34 cellular contexts compared by ENCODE assay signal in genomic region chr12:10111451-10111850, GRCh38. TPM values are rescaled to one million over a fixed set of nuclear protein-coding genes. Genes with fewer than 3 reads are reported as not detected.
"Had no signal": no experiment of that assay in that cellular context is flagged by ENCODE, and none has a peak within 500 bp of the region (broad histone marks: within the 10 kb centered on the region; RNA-seq: fewer than 3 reads in every experiment).

No MANE protein-coding gene starts in this region.

- FAIRE-seq: bronchial epithelial cell had no signal

- H3K27me3 Mint-ChIP-seq: activated naive CD8-positive, alpha-beta T cell had no signal

- H3K4me3 ChIP-seq: SJCRH30, SK-N-MC had no signal

- H3K27me3 ChIP-seq: SJCRH30 had no signal

- H3K4me3 Mint-ChIP-seq: activated B cell treated with CpG ODN at 0.5 μM for 24 hours; activated CD4-positive, alpha-beta memory T cell treated with anti-CD3 and anti-CD28 coated beads for 36 hours; activated naive CD4-positive, alpha-beta T cell treated with anti-CD3 and anti-CD28 coated beads, Interleukin-2, amount 10 ng/mL, durations not matched to agents 7 days and 5 days; activated naive CD8-positive, alpha-beta T cell; activated naive CD8-positive, alpha-beta T cell treated with anti-CD3 and anti-CD28 coated beads, Interleukin-2, amount 50 U/mL, for 24 hours; brain; T-helper 1 cell treated with Interleukin-12 subunit alpha and Interleukin-12 subunit beta and Interleukin-4 antibody, amounts not matched to agents 30 μg/mL and 1 μg/mL, for 36 hours had no signal

- H3K36me3 Mint-ChIP-seq: activated CD4-positive, alpha-beta memory T cell treated with anti-CD3 and anti-CD28 coated beads for 36 hours; activated naive CD4-positive, alpha-beta T cell treated with anti-CD3 and anti-CD28 coated beads, Interleukin-2, amount 10 ng/mL, durations not matched to agents 7 days and 5 days; activated naive CD8-positive, alpha-beta T cell; brain had no signal

- H3K27ac ChIP-seq: SJCRH30, SK-N-MC, VCaP had no signal

- H3K36me3 ChIP-seq: SJCRH30 had no signal

- DNase-seq: activated B cell treated with CpG ODN at 0.5 μM for 24 hours; activated CD4-positive, alpha-beta memory T cell treated with anti-CD3 and anti-CD28 coated beads for 36 hours; activated CD4-positive, alpha-beta T cell treated with anti-CD3 and anti-CD28 coated beads for 4 hours; activated CD4-positive, alpha-beta T cell treated with anti-CD3 and anti-CD28 coated beads, Interleukin-2, amount 50 U/mL, for 1 hour; activated CD4-positive, CD25-positive, alpha-beta regulatory T cell treated with anti-CD3 and anti-CD28 coated beads, Interleukin-2, amount 50 U/mL, for 72 hours; activated CD8-positive, alpha-beta memory T cell treated with anti-CD3 and anti-CD28 coated beads, Interleukin-2, amount 50 U/mL, for 4 hours; activated effector memory CD4-positive, alpha-beta T cell treated with Interleukin-2 at 50 U/mL for 16 hours; activated naive CD4-positive, alpha-beta T cell treated with anti-CD3 and anti-CD28 coated beads, Interleukin-2, amount 10 ng/mL, durations not matched to agents 7 days and 5 days; activated naive CD8-positive, alpha-beta T cell treated with anti-CD3 and anti-CD28 coated beads, Interleukin-2, amount 50 U/mL, for 24 hours; activated T-cell treated with anti-CD3 and anti-CD28 coated beads for 4 hours; activated T-cell treated with anti-CD3 and anti-CD28 coated beads, Interleukin-2, amount 50 U/mL, for 48 hours; anterior cingulate cortex; caudate nucleus; cerebellar nuclear complex; Karpas-422; KBM-7; NCI-H1436 treated with DMSO at 0.1 percent for 48 hours; NCI-H187 treated with DMSO at 0.1 percent for 48 hours; NCI-H2081 treated with DMSO at 0.1 percent for 48 hours; NCI-H226; NCI-H524 treated with DMSO at 0.1 percent for 48 hours; SHP77; SJCRH30; T-helper 9 cell had no signal

- ATAC-seq: activated naive CD8-positive, alpha-beta T cell treated with anti-CD3 and anti-CD28 coated beads, Interleukin-2, amount 50 U/mL, for 24 hours; Panc1 had no signal

- H3K4me1 ChIP-seq: SJCRH30 had no signal

- H3K9me3 ChIP-seq: SJCRH30 had no signal

- H3K9me3 Mint-ChIP-seq: activated CD4-positive, alpha-beta memory T cell treated with anti-CD3 and anti-CD28 coated beads for 36 hours; activated naive CD4-positive, alpha-beta T cell treated with anti-CD3 and anti-CD28 coated beads, Interleukin-2, amount 10 ng/mL, durations not matched to agents 7 days and 5 days; activated naive CD8-positive, alpha-beta T cell treated with anti-CD3 and anti-CD28 coated beads, Interleukin-2, amount 50 U/mL, for 24 hours; T-helper 1 cell treated with Interleukin-12 subunit alpha and Interleukin-12 subunit beta and Interleukin-4 antibody, amounts not matched to agents 30 μg/mL and 1 μg/mL, for 36 hours had no signal

- H3K4me1 Mint-ChIP-seq: activated B cell treated with CpG ODN at 0.5 μM for 24 hours; activated naive CD4-positive, alpha-beta T cell treated with anti-CD3 and anti-CD28 coated beads, Interleukin-2, amount 10 ng/mL, durations not matched to agents 7 days and 5 days; activated naive CD8-positive, alpha-beta T cell treated with anti-CD3 and anti-CD28 coated beads, Interleukin-2, amount 50 U/mL, for 24 hours; brain had no signal

- H3K27ac Mint-ChIP-seq: activated B cell treated with CpG ODN at 0.5 μM for 24 hours; activated CD4-positive, alpha-beta memory T cell treated with anti-CD3 and anti-CD28 coated beads for 36 hours; activated naive CD4-positive, alpha-beta T cell treated with anti-CD3 and anti-CD28 coated beads, Interleukin-2, amount 10 ng/mL, durations not matched to agents 7 days and 5 days; activated naive CD8-positive, alpha-beta T cell; activated naive CD8-positive, alpha-beta T cell treated with anti-CD3 and anti-CD28 coated beads, Interleukin-2, amount 50 U/mL, for 24 hours; brain; T-helper 1 cell treated with Interleukin-12 subunit alpha and Interleukin-12 subunit beta and Interleukin-4 antibody, amounts not matched to agents 30 μg/mL and 1 μg/mL, for 36 hours had no signal

RNA-seq across cellular contexts. Expression of gene CLEC1A, which starts 12.7 kb away (rescaled TPM):
- total RNA-seq: activated B cell treated with CpG ODN at 0.5 μM for 24 hours; activated CD4-positive, alpha-beta memory T cell treated with anti-CD3 and anti-CD28 coated beads for 36 hours; bronchial epithelial cell; MCF 10A; NCI-H460; SJCRH30 had no signal

RNA-seq across cellular contexts. Expression of gene CLEC7A, which starts 18.5 kb away (rescaled TPM):
- total RNA-seq: activated CD4-positive, alpha-beta memory T cell treated with anti-CD3 and anti-CD28 coated beads for 36 hours; bronchial epithelial cell; MCF 10A; NCI-H460; RPMI7951; SJCRH30 had no signal
